ENCODE assay signal across 9 cellular contexts in genomic region chr20:47353224-47353696, GRCh38. TPM values are rescaled to one million over a fixed set of nuclear protein-coding genes. Genes with fewer than 3 reads are reported as not detected.
DNase-seq lines count a peak whose midpoint lies in the region; ATAC-seq and TF ChIP-seq lines count a peak whose summit lies in the region.
"Had no signal": no experiment of that assay in that cellular context is flagged by ENCODE, and none has a peak within 500 bp of the region (broad histone marks: within the 10 kb centered on the region; RNA-seq: fewer than 3 reads in every experiment).

No MANE protein-coding gene starts in this region.

- no peaks in the 10 kb centered on the region for H3K9me3 Mint-ChIP-seq in HFFc6

- no peaks in the 10 kb centered on the region; the same call in 1 of the 2 replicates for H3K4me1 Mint-ChIP-seq in HFFc6 (ENCODE audit: low read depth)

- in situ Hi-C loops in GM13977 (cut with MboI; ENCODE audit: low pct_unique_long_range_greater_than_20kb, low sequenced_read_pairs, unreplicated experiment) = no loop called here

- H3K27me3 ChIP-seq in SJSA1 (replicated peaks) = no peaks in the 10 kb centered on the region
- H3K27me3 ChIP-seq in skeletal muscle tissue (ENCODE audit: control insufficient read depth in 3 of 3, insufficient read depth in 3 of 3, low read length in 3 of 3) = no peaks in the 10 kb centered on the region

- DNase-seq in HFFc6 = no peak
- DNase-seq in SJSA1 (ENCODE audit: low read depth in 1 of 2, low spot score in 2 of 2) = no peak
- DNase-seq in fibroblast of the aortic adventitia (ENCODE audit: low read depth) = no peak
- DNase-seq in left colon = no peak
- DNase-seq in GM13977 (ENCODE audit: low spot score) = no peak
- DNase-seq in globus pallidus (ENCODE audit: low spot score) = no peak
- DNase-seq in NCI-H1436 (lab: John Stamatoyannopoulos, UW) = no peak
- DNase-seq: NCI-H446 had no signal

- H3K36me3 Mint-ChIP-seq in HFFc6 (ENCODE audit: low read depth) = no peaks in the 10 kb centered on the region

- H3K27ac Mint-ChIP-seq in HFFc6 = no peak overlapping the region; the same call in 1 of the 2 replicates

- H3K4me1 ChIP-seq in SJSA1 (replicated peaks) (peaks cover 99% of the 10 kb centered on the region), skeletal muscle tissue (ENCODE audit: control insufficient read depth in 3 of 3, insufficient read depth in 3 of 3, low read length in 3 of 3) (peaks cover 85 to 96% (median 93%) of the 10 kb centered on the region in 3 donors)

- ATAC-seq in left colon = no peak

- H3K9me3 ChIP-seq in SJSA1 (replicated peaks) = no peaks in the 10 kb centered on the region
- H3K9me3 ChIP-seq in skeletal muscle tissue (ENCODE audit: control insufficient read depth in 3 of 3, low read length in 3 of 3) = no peaks in the 10 kb centered on the region

- peaks cover 21% of the 10 kb centered on the region for H3K36me3 ChIP-seq in SJSA1
- no peaks in the 10 kb centered on the region for H3K36me3 ChIP-seq in skeletal muscle tissue (ENCODE audit: control insufficient read depth in 3 of 3, insufficient read depth in 3 of 3, low read length in 3 of 3)

- H3K4me3 ChIP-seq in SJSA1 = no peak overlapping the region
- H3K4me3 ChIP-seq in fibroblast of the aortic adventitia (ENCODE audit: low read depth, low read length) = peak overlapping the region; percentile 61
- H3K4me3 ChIP-seq in skeletal muscle tissue (ENCODE audit: low read length in 3 of 3) = peak overlapping the region in 2 of 3 donors; percentile 52 to 62

- no peaks in the 10 kb centered on the region for H3K27me3 Mint-ChIP-seq in HFFc6 (ENCODE audit: insufficient read depth)

- H3K4me3 Mint-ChIP-seq in HFFc6 = peak overlapping the region; percentile 49; the same call in 1 of the 2 replicates

- intact Hi-C loops in left colon (cut with DNase I, micrococcal nuclease) = no loop called here

- peak overlapping the region; percentile 62 to 79 (median 79) for H3K9ac ChIP-seq in skeletal muscle tissue (ENCODE audit: low read depth in 1 of 3, low read length in 3 of 3)

- TF ChIP-seq CTCF in HFFc6 (IDR thresholded peaks at IDR 0.05) = no peak
- no peak for TF ChIP-seq CTCF in fibroblast of the aortic adventitia (IDR thresholded peaks at IDR 0.05; ENCODE audit: insufficient read depth, low read length)
- no peak for TF ChIP-seq CTCF in GM13977 (IDR thresholded peaks at IDR 0.05; ENCODE audit: extremely low read depth, insufficient read depth, missing control alignments)

- H3K27ac ChIP-seq in SJSA1 = peak overlapping the region; percentile 96
- H3K27ac ChIP-seq in skeletal muscle tissue (ENCODE audit: low read depth, low read length) = peak overlapping the region; percentile 96

RNA-seq across cellular contexts. Expression of gene ZMYND8, which starts 3.2 kb away (rescaled TPM):
- total RNA-seq in HFFc6 (2021; fragmentation: NEBNext Ultra II Directional; extraction: Animal tissue kit (Norgen Biotek cat#: 25700)) = 10 to 100 TPM; 27.8 to 38.3 (median 34.8) TPM
- total RNA-seq in SJSA1 (2014; rRNA removed; shearing (Covaris generic)) = 6.0 and 13.5 TPM in 2 replicates
- 14.2 and 24.0 TPM in 2 replicates for total RNA-seq in fibroblast of the aortic adventitia (ENCODE audit: low replicate concordance)
- total RNA-seq in skeletal muscle tissue = 13.6 TPM
- total RNA-seq in left colon = 10 to 100 TPM; 42.8 to 48.4 TPM
